Comparison of ENCODE assay signal across 1 cellular context in genomic region chr6:31940256-31940664, GRCh38.
TF ChIP-seq lines count a peak whose summit lies in the region.

No MANE protein-coding gene starts in this region.

TF ChIP-seq in HepG2, 621 proteins besides CTCF, POLR2A, EP300 and RAD21 (continued from another document):
- TF ChIP-seq THAP9 (CRISPR knock-in tag; IDR thresholded peaks at IDR 0.05; ENCODE audit: borderline replicate concordance) (no peak), KLF6 (CRISPR knock-in tag; IDR thresholded peaks at IDR 0.05) (0 out of 2 replicates have a peak, but pooled peaks have one; percentile 46), KLF13 (CRISPR knock-in tag; IDR thresholded peaks at IDR 0.05) (no peak), MYC (CRISPR knock-in tag; IDR thresholded peaks at IDR 0.05; ENCODE audit: borderline replicate concordance) (no peak), CCAR2 (optimal IDR thresholded peaks at IDR 0.05; ENCODE audit: low read depth, low read length) (peak; percentile 63), SALL1 (CRISPR knock-in tag; IDR thresholded peaks at IDR 0.05) (peak; percentile 65), HNF4G (IDR thresholded peaks at IDR 0.05; ENCODE audit: borderline replicate concordance, low read depth, low read length) (peak; percentile 40; the same call in 1 of the 2 replicates), HNF4G (CRISPR knock-in tag; IDR thresholded peaks at IDR 0.05; ENCODE audit: borderline replicate concordance, low read depth) (peak; percentile 67), ZNF878 (CRISPR knock-in tag; IDR thresholded peaks at IDR 0.05) (no peak), ZZZ3 (CRISPR knock-in tag; IDR thresholded peaks at IDR 0.05; ENCODE audit: borderline replicate concordance) (no peak), TFAP4 (IDR thresholded peaks at IDR 0.05; ENCODE audit: borderline replicate concordance, low read depth) (peak; percentile 53; the same call in 1 of the 2 replicates), BCL6 (CRISPR knock-in tag; IDR thresholded peaks at IDR 0.05) (peak; percentile 87), ZNF547 (CRISPR knock-in tag; IDR thresholded peaks at IDR 0.05) (0 out of 2 replicates have a peak, but pooled peaks have one; percentile 46), ZNF281 (CRISPR knock-in tag; IDR thresholded peaks at IDR 0.05; ENCODE audit: borderline replicate concordance) (peak; percentile 87), FOXO4 (CRISPR knock-in tag; conservative IDR thresholded peaks at IDR 0.05) (no peak), AHDC1 (CRISPR knock-in tag; IDR thresholded peaks at IDR 0.05; ENCODE audit: borderline replicate concordance) (peak; percentile 50; the same call in 1 of the 2 replicates), ZNF552 (CRISPR knock-in tag; IDR thresholded peaks at IDR 0.05; ENCODE audit: borderline replicate concordance) (no peak), ZNF10 (CRISPR knock-in tag; IDR thresholded peaks at IDR 0.05; ENCODE audit: borderline replicate concordance, low read depth) (no peak), CHD4 (IDR thresholded peaks at IDR 0.05; ENCODE audit: borderline replicate concordance, low read length) (no peak), TAF15 (IDR thresholded peaks at IDR 0.05; ENCODE audit: low read depth, low read length, poor library complexity, severe bottlenecking) (no peak), ZFAT (CRISPR knock-in tag; conservative IDR thresholded peaks at IDR 0.05) (no peak), NCOR1 (IDR thresholded peaks at IDR 0.05; ENCODE audit: borderline replicate concordance, low read length) (peak; percentile 60; the same call in 1 of the 2 replicates), NAIF1 (CRISPR knock-in tag; IDR thresholded peaks at IDR 0.05; ENCODE audit: borderline replicate concordance) (no peak), ZNF367 (CRISPR knock-in tag; IDR thresholded peaks at IDR 0.05; ENCODE audit: borderline replicate concordance) (no peak), KLF9 (CRISPR knock-in tag; IDR thresholded peaks at IDR 0.05; ENCODE audit: low read depth) (no peak), SAP130 (CRISPR knock-in tag; IDR thresholded peaks at IDR 0.05; ENCODE audit: low read depth) (peak; percentile 47), THRA (CRISPR knock-in tag; IDR thresholded peaks at IDR 0.05; ENCODE audit: borderline replicate concordance) (no peak), ZNF12 (CRISPR knock-in tag; IDR thresholded peaks at IDR 0.05) (peak; percentile 46), ZNF574 (CRISPR knock-in tag; IDR thresholded peaks at IDR 0.05) (no peak), GTF2F1 (IDR thresholded peaks at IDR 0.05; ENCODE audit: low read length) (no peak)
